In genomic region chr14:87691482-87691881, GRCh38 we compare ENCODE assay signal across 15 cellular contexts.
"Had no signal": no experiment of that assay in that cellular context is flagged by ENCODE, and none has a peak within 500 bp of the region (broad histone marks: within the 10 kb centered on the region; RNA-seq: fewer than 3 reads in every experiment).

No MANE protein-coding gene starts in this region.

- DNase-seq: activated B cell treated with CpG ODN at 0.5 μM for 24 hours; activated CD4-positive, alpha-beta T cell treated with anti-CD3 and anti-CD28 coated beads for 48 hours; activated CD8-positive, alpha-beta T cell treated with anti-CD3 and anti-CD28 coated beads for 36 hours; activated effector memory CD4-positive, alpha-beta T cell treated with anti-CD3 and anti-CD28 coated beads, Interleukin-2, amount 50 U/mL, for 16 hours; activated T-cell treated with anti-CD3 and anti-CD28 coated beads, Interleukin-2, amount 50 U/mL, for 48 hours; kidney; naive thymus-derived CD4-positive, alpha-beta T cell; stimulated activated CD4-positive, alpha-beta T cell treated with anti-CD3 and anti-CD28 coated beads, Interleukin-2, amount 100 ng/mL, for 48 hours; T-helper 17 cell; tibial artery; uterus had no signal

- H3K4me3 Mint-ChIP-seq: activated B cell treated with CpG ODN at 0.5 μM for 24 hours; activated CD8-positive, alpha-beta T cell treated with anti-CD3 and anti-CD28 coated beads for 36 hours; activated naive CD4-positive, alpha-beta T cell treated with anti-CD3 and anti-CD28 coated beads, Interleukin-2, amount 50 U/mL, for 24 hours; naive thymus-derived CD4-positive, alpha-beta T cell; stimulated activated memory B cell treated with anti-CD40 and anti-IgM and Interleukin-4, amounts not matched to agents 10 μg/mL and 1 μg/mL and 100 μg/mL, for 72 hours; T-helper 17 cell had no signal

- H3K27ac Mint-ChIP-seq: activated B cell treated with CpG ODN at 0.5 μM for 24 hours; activated CD8-positive, alpha-beta T cell treated with anti-CD3 and anti-CD28 coated beads for 36 hours; activated naive CD4-positive, alpha-beta T cell treated with anti-CD3 and anti-CD28 coated beads, Interleukin-2, amount 50 U/mL, for 24 hours; stimulated activated memory B cell treated with anti-CD40 and anti-IgM and Interleukin-4, amounts not matched to agents 10 μg/mL and 1 μg/mL and 100 μg/mL, for 72 hours; T-helper 17 cell had no signal

- H3K4me3 ChIP-seq: tibial artery, uterus had no signal

- H3K4me1 ChIP-seq: parathyroid adenoma, tibial artery had no signal

- H3K36me3 Mint-ChIP-seq: activated naive CD4-positive, alpha-beta T cell treated with anti-CD3 and anti-CD28 coated beads, Interleukin-2, amount 50 U/mL, for 24 hours; naive thymus-derived CD4-positive, alpha-beta T cell; stimulated activated memory B cell treated with anti-CD40 and anti-IgM and Interleukin-4, amounts not matched to agents 10 μg/mL and 1 μg/mL and 100 μg/mL, for 72 hours had no signal

- H3K27me3 ChIP-seq: tibial artery, uterus had no signal

- ATAC-seq: activated CD8-positive, alpha-beta T cell treated with anti-CD3 and anti-CD28 coated beads for 36 hours; esophagus mucosa; naive thymus-derived CD4-positive, alpha-beta T cell; stimulated activated memory B cell treated with anti-CD40 and anti-IgM and Interleukin-4, amounts not matched to agents 10 μg/mL and 1 μg/mL and 100 μg/mL, for 72 hours; T-helper 17 cell had no signal

- H3K36me3 ChIP-seq: tibial artery, uterus had no signal

- H3K27me3 Mint-ChIP-seq: activated B cell treated with CpG ODN at 0.5 μM for 24 hours; activated naive CD4-positive, alpha-beta T cell treated with anti-CD3 and anti-CD28 coated beads, Interleukin-2, amount 50 U/mL, for 24 hours; stimulated activated memory B cell treated with anti-CD40 and anti-IgM and Interleukin-4, amounts not matched to agents 10 μg/mL and 1 μg/mL and 100 μg/mL, for 72 hours; T-helper 17 cell had no signal

- H3K9me3 Mint-ChIP-seq: activated B cell treated with CpG ODN at 0.5 μM for 24 hours; activated CD8-positive, alpha-beta T cell treated with anti-CD3 and anti-CD28 coated beads for 36 hours; activated naive CD4-positive, alpha-beta T cell treated with anti-CD3 and anti-CD28 coated beads, Interleukin-2, amount 50 U/mL, for 24 hours; stimulated activated memory B cell treated with anti-CD40 and anti-IgM and Interleukin-4, amounts not matched to agents 10 μg/mL and 1 μg/mL and 100 μg/mL, for 72 hours had no signal

- H3K9ac ChIP-seq: parathyroid adenoma had no signal

- H3K9me3 ChIP-seq: tibial artery, uterus had no signal

- H3K4me1 Mint-ChIP-seq: activated B cell treated with CpG ODN at 0.5 μM for 24 hours; activated naive CD4-positive, alpha-beta T cell treated with anti-CD3 and anti-CD28 coated beads, Interleukin-2, amount 50 U/mL, for 24 hours; naive thymus-derived CD4-positive, alpha-beta T cell; stimulated activated memory B cell treated with anti-CD40 and anti-IgM and Interleukin-4, amounts not matched to agents 10 μg/mL and 1 μg/mL and 100 μg/mL, for 72 hours; T-helper 17 cell had no signal
